Comparison of ENCODE assay signal across 8 cellular contexts in the genomic region with DNA sequence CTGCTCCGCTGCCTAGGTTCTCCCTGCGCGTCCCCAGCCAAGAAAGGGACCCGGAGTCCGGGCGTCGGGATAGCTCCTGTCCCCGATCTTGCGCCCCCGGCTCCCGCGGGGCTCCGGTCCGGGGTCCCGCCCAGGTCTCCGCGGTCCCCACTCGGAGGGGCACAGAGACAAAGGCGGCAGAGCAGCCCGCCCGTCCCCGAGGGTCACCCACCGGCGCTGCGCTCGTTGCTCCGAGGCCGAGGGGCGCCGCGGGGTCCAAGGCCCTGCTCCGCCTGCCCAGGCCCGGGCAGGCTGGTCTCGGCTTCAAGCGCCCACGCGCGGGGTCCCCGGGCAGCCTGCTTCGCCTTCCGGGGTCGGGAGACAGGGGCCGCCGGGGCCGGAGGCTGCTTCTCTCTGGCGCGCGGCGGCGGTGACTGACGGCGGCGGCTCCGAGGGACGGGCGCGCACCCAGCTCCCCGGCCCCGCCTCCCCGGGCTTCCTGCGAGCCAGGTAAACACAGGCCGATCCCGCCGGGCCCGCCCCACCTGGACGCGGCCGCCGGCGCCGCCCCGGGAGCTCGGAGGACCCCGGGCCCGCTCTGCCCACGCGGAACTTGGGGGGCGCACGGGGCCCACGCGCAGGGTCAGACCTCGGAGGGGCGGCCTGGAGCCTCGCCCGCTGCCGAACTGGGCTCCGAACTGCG. TPM values are rescaled to one million over a fixed set of nuclear protein-coding genes. Genes with fewer than 3 reads are reported as not detected.
DNase-seq lines count a peak whose midpoint lies in the region; ATAC-seq and TF ChIP-seq lines count a peak whose summit lies in the region.

MBP (minus strand) TSS at position 415 of the 682 bp plus-strand sequence. CDS start 27,522 bp downstream, outside the sequence.

- peak within 1 kb of the TSS; percentile 84 for H3K9ac ChIP-seq in DND-41 (ENCODE audit: low read depth, low read length)
- H3K9ac ChIP-seq in KMS-11: peak within 1 kb of the TSS; percentile 90

- TF ChIP-seq CTCF in DND-41 (IDR thresholded peaks at IDR 0.05; ENCODE audit: borderline replicate concordance, extremely low read depth, low read length, poor library complexity, severe bottlenecking): no peak
- no peak for TF ChIP-seq CTCF in KMS-11 (conservative IDR thresholded peaks at IDR 0.05; ENCODE audit: low read depth, low read length)
- no peak for TF ChIP-seq CTCF in breast epithelium (IDR thresholded peaks at IDR 0.05)

- intact Hi-C loops in breast epithelium (cut with DNase I; ENCODE audit: low total_unique reads): loop anchor here (1.0 to 5.0 kb wide), 2 partner anchors 34 to 790 kb away; no protein-coding TSS in a partner anchor

- H3K4me3 ChIP-seq in DND-41 (ENCODE audit: low read depth in 1 of 2, low read length in 2 of 2) (peak within 1 kb of the TSS; percentile 14 to 64; a peak in 3 of 4 replicates), KMS-11 (IDR thresholded peaks at IDR 0.05; ENCODE audit: insufficient read depth, low read depth, low read length) (peak within 1 kb of the TSS; percentile 30), breast epithelium (peak within 1 kb of the TSS; percentile 89 to 98 (median 93))

- H3K9me3 ChIP-seq in DND-41 (ENCODE audit: insufficient read depth, low read length, severe bottlenecking) (peaks cover 1% of the 10 kb centered on the region), breast epithelium (no peaks in the 10 kb centered on the region)

- no peaks in the 10 kb centered on the region for H4K20me1 ChIP-seq in DND-41 (ENCODE audit: insufficient read depth, low read length)
- H4K20me1 ChIP-seq in KMS-11 (ENCODE audit: insufficient read depth): no peaks in the 10 kb centered on the region

- H3K79me2 ChIP-seq in DND-41 (ENCODE audit: insufficient read depth, low read length) (peaks cover 61% of the 10 kb centered on the region), KMS-11 (ENCODE audit: insufficient read depth, low read depth) (no peaks in the 10 kb centered on the region)

- peak; percentile 57 for DNase-seq in DND-41
- DNase-seq in T-helper 9 cell: peak; percentile 66
- DNase-seq in breast epithelium (ENCODE audit: low spot score in 2 of 2): peak; percentile 75
- peak; percentile 60 to 67 for DNase-seq in stimulated activated CD4-positive, alpha-beta T cell treated with anti-CD3 and anti-CD28 coated beads, Interleukin-4, amount 100 ng/mL, for 48 hours (ENCODE audit: low read depth in 2 of 2)
- no peak for DNase-seq in EL

- ATAC-seq in DND-41 (ENCODE audit: insufficient read depth, low read depth): peak; percentile 15; the same call in 2 of the 3 replicates
- peak; percentile 62 for ATAC-seq in GM21529 (IDR thresholded peaks at IDR 0.05; ENCODE audit: unreplicated experiment)

- peaks cover 100% of the 10 kb centered on the region for H3K4me1 ChIP-seq in DND-41 (ENCODE audit: insufficient read depth, low read length)
- H3K4me1 ChIP-seq in KMS-11 (ENCODE audit: low read depth, poor library complexity, severe bottlenecking): peaks cover 6% of the 10 kb centered on the region
- peaks cover 0 to 4% of the 10 kb centered on the region in 2 donors for H3K4me1 ChIP-seq in breast epithelium

- peak within 1 kb of the TSS; percentile 93 for H3K27ac ChIP-seq in DND-41 (ENCODE audit: low read length)
- no peak within 1 kb of the TSS for H3K27ac ChIP-seq in KMS-11
- H3K27ac ChIP-seq in breast epithelium: peak within 1 kb of the TSS; percentile 96
- peak within 1 kb of the TSS; percentile 77 for H3K27ac ChIP-seq in layer of hippocampus (ENCODE audit: low read depth, low read length)

- H3K27me3 ChIP-seq in DND-41 (ENCODE audit: insufficient read depth, low read length, poor library complexity) (no peaks in the 10 kb centered on the region), KMS-11 (ENCODE audit: insufficient read depth, low read depth) (no peaks in the 10 kb centered on the region), breast epithelium (no peaks in the 10 kb centered on the region), layer of hippocampus (ENCODE audit: control insufficient read depth, insufficient read depth, low read length) (no peaks in the 10 kb centered on the region)

- H2AFZ ChIP-seq in DND-41 (ENCODE audit: low read depth, low read length) (peak within 1 kb of the TSS; percentile 66), KMS-11 (ENCODE audit: low read depth) (peak within 1 kb of the TSS; percentile 99)

- H3K4me2 ChIP-seq in DND-41 (ENCODE audit: insufficient read depth, low read length): peak within 1 kb of the TSS; percentile 68
- H3K4me2 ChIP-seq in KMS-11: peak within 1 kb of the TSS; percentile 80

- H3K36me3 ChIP-seq in DND-41 (ENCODE audit: insufficient read depth, low read length): peaks cover 3% of the 10 kb centered on the region; the same call in 1 of the 2 replicates
- no peaks in the 10 kb centered on the region for H3K36me3 ChIP-seq in KMS-11 (ENCODE audit: insufficient read depth)
- no peaks in the 10 kb centered on the region for H3K36me3 ChIP-seq in breast epithelium

- TF ChIP-seq POLR2A in breast epithelium (IDR thresholded peaks at IDR 0.05): no peak

RNA-seq across cellular contexts. Expression of gene MBP, which starts in this region (rescaled TPM):
- total RNA-seq in breast epithelium: 10 to 100 TPM; 27.2 to 46.2 (median 32.4) TPM

Comparison
In these comparisons a context has a peak if more than half of its experiments do, and no peak if none do; other contexts are left out.
1. H3K4me3 ChIP-seq: peak in every context shown above with its lines; median percentile 93 in breast epithelium; 39 in DND-41; 30 in KMS-11.